Comparison of ENCODE assay signal across 20 cellular contexts in the genomic region with DNA sequence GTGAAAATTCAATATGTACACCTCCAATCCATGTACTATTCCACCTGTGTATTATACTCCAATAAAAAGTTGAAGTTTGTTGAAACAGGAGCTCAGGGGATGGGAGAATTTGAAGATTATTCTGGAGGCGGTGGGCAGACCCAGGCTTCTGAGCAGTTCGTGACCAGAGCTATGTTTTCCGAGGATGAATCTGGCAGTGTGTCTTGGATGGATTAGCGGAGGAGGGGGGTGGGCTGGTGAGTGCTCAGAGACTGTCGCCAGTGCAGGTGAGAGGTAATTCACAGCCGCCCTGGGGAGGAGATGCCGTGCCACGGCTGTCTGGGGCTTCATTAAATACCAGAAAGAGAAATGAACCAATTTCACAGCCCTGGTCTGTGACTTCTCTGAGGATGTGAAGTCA.
DNase-seq lines count a peak whose midpoint lies in the region; ATAC-seq, FAIRE-seq and TF ChIP-seq lines count a peak whose summit lies in the region.
"Had no signal": no experiment of that assay in that cellular context is flagged by ENCODE, and none has a peak within 500 bp of the region (broad histone marks: within the 10 kb centered on the region; RNA-seq: fewer than 3 reads in every experiment).

No MANE protein-coding gene starts in this region.

- intact Hi-C loops in kidney (cut with DNase I) (no loop called here), posterior vena cava (cut with DNase I) (no loop called here)

- H3K4me1 ChIP-seq in kidney (ENCODE audit: control insufficient read depth in 1 of 2, insufficient read depth in 1 of 2, low read depth in 1 of 2, low read length in 2 of 2) = no peaks in the 10 kb centered on the region
- H3K4me1 ChIP-seq in effector memory CD4-positive, alpha-beta T cell (ENCODE audit: control insufficient read depth, insufficient read depth, low read length, poor library complexity, severe bottlenecking) = no peaks in the 10 kb centered on the region

- TF ChIP-seq CTCF in kidney (IDR thresholded peaks at IDR 0.05; ENCODE audit: borderline replicate concordance, extremely low read depth, insufficient read depth) = no peak

- no peak for FAIRE-seq in kidney (lab: Jason Lieb, UNC)
- FAIRE-seq: A204.1, GM12892 had no signal

- H3K27me3 ChIP-seq in H7 (ENCODE audit: control insufficient read depth, insufficient read depth, low read length) = no peaks in the 10 kb centered on the region
- H3K27me3 ChIP-seq in effector memory CD4-positive, alpha-beta T cell (replicated peaks; ENCODE audit: control insufficient read depth, insufficient read depth, low read length, poor library complexity, severe bottlenecking) = no peaks in the 10 kb centered on the region

- H3K4me3 ChIP-seq in H7 (ENCODE audit: insufficient read depth, low read depth, low read length) (no peak overlapping the region), kidney (ENCODE audit: low read length in 2 of 2) (no peak overlapping the region)
- no peak overlapping the region for H3K4me3 ChIP-seq in effector memory CD4-positive, alpha-beta T cell (ENCODE audit: insufficient read depth, low read depth, low read length, poor library complexity, severe bottlenecking)

- H3K36me3 ChIP-seq in H7 (replicated peaks; ENCODE audit: control insufficient read depth, insufficient read depth, low read length) (no peaks in the 10 kb centered on the region), kidney (ENCODE audit: control insufficient read depth in 1 of 2, insufficient read depth in 2 of 2, low read length in 2 of 2) (no peaks in the 10 kb centered on the region)
- H3K36me3 ChIP-seq in effector memory CD4-positive, alpha-beta T cell (ENCODE audit: control insufficient read depth, insufficient read depth, low read length) = no peaks in the 10 kb centered on the region

- H3K27ac ChIP-seq in kidney (ENCODE audit: low read depth in 2 of 2, low read length in 2 of 2) = no peak overlapping the region
- no peak overlapping the region for H3K27ac ChIP-seq in effector memory CD4-positive, alpha-beta T cell (ENCODE audit: insufficient read depth, low read length, poor library complexity, severe bottlenecking)
- H3K27ac ChIP-seq: C4-2B had no signal

- ATAC-seq in GM18909 (IDR thresholded peaks at IDR 0.05; ENCODE audit: poor library complexity, unreplicated experiment) = no peak

- no peaks in the 10 kb centered on the region for H3K9me3 ChIP-seq in kidney (ENCODE audit: control insufficient read depth in 1 of 2, low read length in 2 of 2)
- no peaks in the 10 kb centered on the region for H3K9me3 ChIP-seq in effector memory CD4-positive, alpha-beta T cell (ENCODE audit: control insufficient read depth, low read length)

- no peak overlapping the region for H3K9ac ChIP-seq in kidney (ENCODE audit: low read length in 2 of 2)

- peak; percentile 11 for DNase-seq in NCI-H82 (lab: John Stamatoyannopoulos, UW)
- no peak for DNase-seq in NCI-H82 treated with DMSO at 0.1 percent for 48 hours (lab: John Stamatoyannopoulos, UW; ENCODE audit: unreplicated experiment)
- peak; percentile 40 for DNase-seq in H7
- peak; percentile 8 for DNase-seq in kidney
- DNase-seq in posterior vena cava (ENCODE audit: low spot score) = peak; percentile 41
- no peak for DNase-seq in effector memory CD4-positive, alpha-beta T cell
- DNase-seq in activated effector memory CD4-positive, alpha-beta T cell treated with Interleukin-2 at 50 U/mL for 16 hours = no peak
- DNase-seq: GOT3; KBM-7; NCI-H1694 treated with DMSO at 0.1 percent for 48 hours; NCI-H2107; NCI-H2227 treated with DMSO at 0.1 percent for 48 hours; NCI-H524; NK-92 treated with Interleukin-12 subunit alpha and Interleukin-12 subunit beta, amount 100 ng/mL, for 24 hours; OCI-M1; RPMI8226 had no signal

Comparison
In these comparisons a context has a peak if more than half of its experiments do, and no peak if none do; other contexts are left out.
1. DNase-seq: peak in NCI-H82 (single experiment), H7 (single experiment), kidney (single experiment) and posterior vena cava (single experiment); none in NCI-H82 treated with DMSO at 0.1 percent for 48 hours (single experiment), effector memory CD4-positive, alpha-beta T cell (0 of 3) and activated effector memory CD4-positive, alpha-beta T cell treated with Interleukin-2 at 50 U/mL for 16 hours (single experiment).